In genomic region chr17:81741594-81742452, GRCh38 we compare ENCODE assay signal across 1 cellular context.
TF ChIP-seq lines count a peak whose summit lies in the region.

No MANE protein-coding gene starts in this region.

TF ChIP-seq in HEK293, 187 proteins besides CTCF, POLR2A, EP300 and RAD21 (continued from another document):
- no peak for TF ChIP-seq ZNF645 (tag by site-specific recombination; IDR thresholded peaks at IDR 0.05)
- TF ChIP-seq ZNF362 (tag by site-specific recombination; IDR thresholded peaks at IDR 0.05) = no peak
- peak; percentile 74; the same call in 1 of the 2 replicates for TF ChIP-seq PATZ1 (tag by site-specific recombination; IDR thresholded peaks at IDR 0.05)
- no peak for TF ChIP-seq ZNF830 (tag by site-specific recombination; IDR thresholded peaks at IDR 0.05; ENCODE audit: low read depth)
- no peak for TF ChIP-seq ZNF157 (tag by site-specific recombination; IDR thresholded peaks at IDR 0.05)
- TF ChIP-seq KLF9 (tag by site-specific recombination; IDR thresholded peaks at IDR 0.05; ENCODE audit: low read depth) = peak; percentile 39; the same call in 1 of the 2 replicates
- peak; percentile 96 for TF ChIP-seq ZNF18 (tag by site-specific recombination; IDR thresholded peaks at IDR 0.05)
- TF ChIP-seq ZNF624 (tag by site-specific recombination; IDR thresholded peaks at IDR 0.05) = no peak
- TF ChIP-seq ZNF791 (tag by site-specific recombination; IDR thresholded peaks at IDR 0.05) = no peak
- TF ChIP-seq ZSCAN5A (tag by site-specific recombination; IDR thresholded peaks at IDR 0.05) = no peak
- TF ChIP-seq ZNF391 (tag by site-specific recombination; IDR thresholded peaks at IDR 0.05; ENCODE audit: borderline replicate concordance, low read depth) = peak; percentile 59; the same call in 1 of the 2 replicates
- TF ChIP-seq ZSCAN4 (tag by site-specific recombination; IDR thresholded peaks at IDR 0.05) = peak; percentile 52
- TF ChIP-seq ZNF266 (tag by site-specific recombination; IDR thresholded peaks at IDR 0.05; ENCODE audit: low read depth) = peak; percentile 50; the same call in 1 of the 2 replicates
- TF ChIP-seq ZBTB44 (tag by site-specific recombination; IDR thresholded peaks at IDR 0.05) = no peak
- 0 out of 2 replicates have a peak, but pooled peaks have one; percentile 7 for TF ChIP-seq GLIS1 (tag by site-specific recombination; IDR thresholded peaks at IDR 0.05)
- TF ChIP-seq ZNF211 (tag by site-specific recombination; IDR thresholded peaks at IDR 0.05; ENCODE audit: low read depth) = no peak
- TF ChIP-seq RBAK (tag by site-specific recombination; IDR thresholded peaks at IDR 0.05) = no peak
- TF ChIP-seq ZNF514 (tag by site-specific recombination; IDR thresholded peaks at IDR 0.05) = no peak
- TF ChIP-seq ZBTB17 (tag by site-specific recombination; IDR thresholded peaks at IDR 0.05) = no peak
- TF ChIP-seq ZSCAN18 (tag by site-specific recombination; IDR thresholded peaks at IDR 0.05) = no peak
- TF ChIP-seq SALL2 (tag by site-specific recombination; IDR thresholded peaks at IDR 0.05; ENCODE audit: borderline replicate concordance) = no peak
- TF ChIP-seq ZNF335 (tag by site-specific recombination; conservative IDR thresholded peaks at IDR 0.05) = peak; percentile 87
- no peak for TF ChIP-seq ZNF426 (tag by site-specific recombination; IDR thresholded peaks at IDR 0.05)
- peak; percentile 38; the same call in 1 of the 2 replicates for TF ChIP-seq ZNF639 (tag by site-specific recombination; IDR thresholded peaks at IDR 0.05)
- TF ChIP-seq TCF7L2 (IDR thresholded peaks at IDR 0.05; ENCODE audit: borderline replicate concordance, low read depth, low read length) = no peak
- no peak for TF ChIP-seq ZNF354C (tag by site-specific recombination; IDR thresholded peaks at IDR 0.05; ENCODE audit: borderline replicate concordance, low read depth)
- TF ChIP-seq YY1 (tag by site-specific recombination; IDR thresholded peaks at IDR 0.05) = no peak
- TF ChIP-seq ZNF202 (tag by site-specific recombination; IDR thresholded peaks at IDR 0.05; ENCODE audit: borderline replicate concordance) = no peak
- no peak for TF ChIP-seq WT1 (tag by site-specific recombination; IDR thresholded peaks at IDR 0.05)
